In genomic region chr10:124731551-124731950, GRCh38 we compare ENCODE assay signal across 1 cellular context.
TF ChIP-seq lines count a peak whose summit lies in the region.

No MANE protein-coding gene starts in this region.

TF ChIP-seq in H1, 55 proteins besides CTCF, POLR2A, EP300 and RAD21:
- no peak for TF ChIP-seq NANOG (IDR thresholded peaks at IDR 0.05; ENCODE audit: insufficient read depth, low read depth, low read length, poor library complexity, severe bottlenecking)
- TF ChIP-seq GTF2F1 (IDR thresholded peaks at IDR 0.05; ENCODE audit: borderline replicate concordance, low read depth, low read length), result no peak
- no peak for TF ChIP-seq TAF7 (optimal IDR thresholded peaks at IDR 0.05; ENCODE audit: borderline replicate concordance, low read depth, low read length)
- no peak for TF ChIP-seq E2F6 (IDR thresholded peaks at IDR 0.05)
- TF ChIP-seq PHF8 (conservative IDR thresholded peaks at IDR 0.05; ENCODE audit: low read depth, low read length), result no peak
- no peak for TF ChIP-seq NRF1 (IDR thresholded peaks at IDR 0.05; ENCODE audit: low read depth, low read length)
- TF ChIP-seq CTBP2 (IDR thresholded peaks at IDR 0.05; ENCODE audit: borderline replicate concordance, insufficient read depth, insufficient read length, low read length), result no peak
- no peak for TF ChIP-seq CHD2 (IDR thresholded peaks at IDR 0.05; ENCODE audit: low read length)
- TF ChIP-seq YY1 (IDR thresholded peaks at IDR 0.05; ENCODE audit: low read depth, low read length), result no peak
